23 cellular contexts compared by ENCODE assay signal in genomic region chr20:57857969-57858368, GRCh38.
"Had no signal": no experiment of that assay in that cellular context is flagged by ENCODE, and none has a peak within 500 bp of the region (broad histone marks: within the 10 kb centered on the region; RNA-seq: fewer than 3 reads in every experiment).

No MANE protein-coding gene starts in this region.

- ATAC-seq: activated CD8-positive, alpha-beta T cell treated with anti-CD3 and anti-CD28 coated beads for 36 hours; activated naive CD8-positive, alpha-beta T cell treated with anti-CD3 and anti-CD28 coated beads, Interleukin-2, amount 50 U/mL, for 24 hours; body of pancreas; K562 had no signal

- H3K9me3 Mint-ChIP-seq: activated CD8-positive, alpha-beta T cell treated with anti-CD3 and anti-CD28 coated beads for 36 hours; activated naive CD4-positive, alpha-beta T cell treated with anti-CD3 and anti-CD28 coated beads for 36 hours; activated naive CD8-positive, alpha-beta T cell treated with anti-CD3 and anti-CD28 coated beads, Interleukin-2, amount 50 U/mL, for 24 hours; activated T-cell treated with anti-CD3 and anti-CD28 coated beads, Interleukin-2, amount 50 U/mL, for 24 hours had no signal

- H3K4me3 ChIP-seq: ascending aorta, body of pancreas, cardiac muscle cell, K562, PC-9 had no signal

- H3K27ac Mint-ChIP-seq: activated CD8-positive, alpha-beta T cell treated with anti-CD3 and anti-CD28 coated beads for 36 hours; activated naive CD4-positive, alpha-beta T cell treated with anti-CD3 and anti-CD28 coated beads for 36 hours; activated naive CD8-positive, alpha-beta T cell treated with anti-CD3 and anti-CD28 coated beads, Interleukin-2, amount 50 U/mL, for 24 hours; activated T-cell treated with anti-CD3 and anti-CD28 coated beads, Interleukin-2, amount 50 U/mL, for 24 hours had no signal

- H3K27me3 Mint-ChIP-seq: activated CD8-positive, alpha-beta T cell treated with anti-CD3 and anti-CD28 coated beads for 36 hours had no signal

- DNase-seq: activated CD4-positive, CD25-positive, alpha-beta regulatory T cell; activated CD8-positive, alpha-beta T cell treated with anti-CD3 and anti-CD28 coated beads for 36 hours; activated gamma-delta T cell; activated naive CD4-positive, alpha-beta T cell treated with anti-CD3 and anti-CD28 coated beads for 36 hours; activated naive CD8-positive, alpha-beta T cell treated with anti-CD3 and anti-CD28 coated beads, Interleukin-2, amount 50 U/mL, for 24 hours; amniotic stem cell; body of pancreas; cerebellar nuclear complex; Karpas-422; MM.1S; NCI-H1105 treated with DMSO at 0.1 percent for 48 hours; NCI-H1436 treated with DMSO at 0.1 percent for 48 hours; NCI-H187 treated with DMSO at 0.1 percent for 48 hours; NCI-H2081 treated with DMSO at 0.1 percent for 48 hours; NCI-H446; NCI-H524; PC-9; SIG-M5 had no signal

- H3K27ac ChIP-seq: ascending aorta, body of pancreas, cardiac muscle cell, PC-9, VCaP had no signal

- H3K4me3 Mint-ChIP-seq: activated CD8-positive, alpha-beta T cell treated with anti-CD3 and anti-CD28 coated beads for 36 hours; activated naive CD4-positive, alpha-beta T cell treated with anti-CD3 and anti-CD28 coated beads for 36 hours; activated naive CD8-positive, alpha-beta T cell treated with anti-CD3 and anti-CD28 coated beads, Interleukin-2, amount 50 U/mL, for 24 hours; activated T-cell treated with anti-CD3 and anti-CD28 coated beads, Interleukin-2, amount 50 U/mL, for 24 hours had no signal

- H3K36me3 ChIP-seq: ascending aorta, cardiac muscle cell had no signal

- H3K4me1 ChIP-seq: ascending aorta, body of pancreas had no signal

- H3K9me3 ChIP-seq: ascending aorta, body of pancreas had no signal

- H3K27me3 ChIP-seq: ascending aorta, body of pancreas had no signal
